1 cellular context compared by ENCODE assay signal in genomic region chr10:104777086-104777799, GRCh38.
TF ChIP-seq lines count a peak whose summit lies in the region.

No MANE protein-coding gene starts in this region.

TF ChIP-seq in H1, 55 proteins besides CTCF, POLR2A, EP300 and RAD21 (continued from another document):
- TF ChIP-seq KDM4A (IDR thresholded peaks at IDR 0.05; ENCODE audit: low read depth, low read length, severe bottlenecking) (no peak), POLR2AphosphoS5 (IDR thresholded peaks at IDR 0.05; ENCODE audit: low read depth, low read length) (no peak), TAF1 (IDR thresholded peaks at IDR 0.05; ENCODE audit: low read depth, low read length) (no peak), RXRA (IDR thresholded peaks at IDR 0.05; ENCODE audit: insufficient read depth, low read depth, low read length) (no peak), BRCA1 (IDR thresholded peaks at IDR 0.05; ENCODE audit: low read depth, low read length) (no peak), HDAC6 (IDR thresholded peaks at IDR 0.05; ENCODE audit: low read depth, low read length) (no peak), HDAC2 (IDR thresholded peaks at IDR 0.05; ENCODE audit: borderline replicate concordance in 1 of 2, low read depth in 2 of 2, low read length in 2 of 2) (no peak), GABPA (IDR thresholded peaks at IDR 0.05; ENCODE audit: borderline replicate concordance, insufficient read depth, low read length) (no peak)
- TF ChIP-seq, protein P1, sequence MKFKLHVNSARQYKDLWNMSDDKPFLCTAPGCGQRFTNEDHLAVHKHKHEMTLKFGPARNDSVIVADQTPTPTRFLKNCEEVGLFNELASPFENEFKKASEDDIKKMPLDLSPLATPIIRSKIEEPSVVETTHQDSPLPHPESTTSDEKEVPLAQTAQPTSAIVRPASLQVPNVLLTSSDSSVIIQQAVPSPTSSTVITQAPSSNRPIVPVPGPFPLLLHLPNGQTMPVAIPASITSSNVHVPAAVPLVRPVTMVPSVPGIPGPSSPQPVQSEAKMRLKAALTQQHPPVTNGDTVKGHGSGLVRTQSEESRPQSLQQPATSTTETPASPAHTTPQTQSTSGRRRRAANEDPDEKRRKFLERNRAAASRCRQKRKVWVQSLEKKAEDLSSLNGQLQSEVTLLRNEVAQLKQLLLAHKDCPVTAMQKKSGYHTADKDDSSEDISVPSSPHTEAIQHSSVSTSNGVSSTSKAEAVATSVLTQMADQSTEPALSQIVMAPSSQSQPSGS (IDR thresholded peaks at IDR 0.05; ENCODE audit: low read length), result no peak
